In genomic region chr14:104681689-104682074, GRCh38 we compare ENCODE assay signal across 8 cellular contexts.
A peak's percentile ranks its signal among the peaks of the same experiment; 100 is the strongest.
DNase-seq lines count a peak whose midpoint lies in the region; ATAC-seq and TF ChIP-seq lines count a peak whose summit lies in the region.

No MANE protein-coding gene starts in this region.

- H3K4me1 ChIP-seq in muscle layer of duodenum (ENCODE audit: control insufficient read depth in 1 of 2, insufficient read depth in 2 of 2, low read length in 2 of 2), result peaks cover 27 to 48% of the 10 kb centered on the region in 2 donors

- H3K36me3 ChIP-seq in muscle layer of duodenum (ENCODE audit: control insufficient read depth in 1 of 2, insufficient read depth in 2 of 2, low read length in 2 of 2), result no peaks in the 10 kb centered on the region

- peak overlapping the region; percentile 29 for H3K4me3 ChIP-seq in fibroblast of mammary gland (ENCODE audit: control insufficient read depth, low read depth, low read length)
- H3K4me3 ChIP-seq in muscle layer of duodenum (ENCODE audit: low read depth in 1 of 2, low read length in 2 of 2), result peak overlapping the region; percentile 25 to 33

- no peak for ATAC-seq in stimulated activated naive CD8-positive, alpha-beta T cell treated with anti-CD3 and anti-CD28 coated beads, Interleukin-15, Interleukin-2, amounts not matched to agents 100 U/mL and 50 U/mL, for 24 hours
- ATAC-seq in HG03135 (IDR thresholded peaks at IDR 0.05; ENCODE audit: unreplicated experiment), result no peak

- TF ChIP-seq CTCF in fibroblast of mammary gland (conservative IDR thresholded peaks at IDR 0.05; ENCODE audit: control insufficient read depth, insufficient read depth, low read depth, low read length), result no peak

- H3K27me3 ChIP-seq in muscle layer of duodenum (ENCODE audit: low read depth, low read length), result no peaks in the 10 kb centered on the region

- DNase-seq in COLO829 (ENCODE audit: low spot score), result peak; percentile 90
- peak; percentile 36 for DNase-seq in RKO (ENCODE audit: low spot score)
- peak; percentile 83 for DNase-seq in fibroblast of mammary gland (ENCODE audit: low read depth)
- no peak for DNase-seq in stimulated activated naive CD8-positive, alpha-beta T cell treated with anti-CD3 and anti-CD28 coated beads, Interleukin-15, Interleukin-2, amounts not matched to agents 100 U/mL and 50 U/mL, for 24 hours
- no peak for DNase-seq in NCI-H524 (lab: John Stamatoyannopoulos, UW)
- DNase-seq in DMS53 treated with DMSO at 0.1 percent for 48 hours (lab: John Stamatoyannopoulos, UW; ENCODE audit: unreplicated experiment), result no peak

- peak overlapping the region; percentile 82 for H3K27ac ChIP-seq in muscle layer of duodenum (ENCODE audit: low read length)

- H3K9me3 ChIP-seq in muscle layer of duodenum (ENCODE audit: control insufficient read depth in 1 of 2, low read length in 2 of 2), result no peaks in the 10 kb centered on the region

Comparison
In these comparisons a context has a peak if more than half of its experiments do, and no peak if none do; other contexts are left out.
1. DNase-seq: peak in COLO829 (single experiment), RKO (single experiment) and fibroblast of mammary gland (single experiment); none in stimulated activated naive CD8-positive, alpha-beta T cell treated with anti-CD3 and anti-CD28 coated beads, Interleukin-15, Interleukin-2, amounts not matched to agents 100 U/mL and 50 U/mL, for 24 hours (single experiment), NCI-H524 (0 of 2) and DMS53 treated with DMSO at 0.1 percent for 48 hours (single experiment).